12 cellular contexts compared by ENCODE assay signal in genomic region chr13:111161601-111162600, GRCh38. TPM values are rescaled to one million over a fixed set of nuclear protein-coding genes. Genes with fewer than 3 reads are reported as not detected.
DNase-seq lines count a peak whose midpoint lies in the region; ATAC-seq and TF ChIP-seq lines count a peak whose summit lies in the region.
"Had no signal": no experiment of that assay in that cellular context is flagged by ENCODE, and none has a peak within 500 bp of the region (broad histone marks: within the 10 kb centered on the region; RNA-seq: fewer than 3 reads in every experiment).

No MANE protein-coding gene starts in this region.

- CTCF ChIA-PET in GM10248 (lab: Yijun Ruan, JAX), result interaction anchor here (1.0 to 2.7 kb wide), 8 partner anchors 11 to 706 kb away, joined by 3 to 9 read pairs (median 4); no protein-coding TSS in a partner anchor

- ATAC-seq in GM21360 (IDR thresholded peaks at IDR 0.05; ENCODE audit: unreplicated experiment) (peak; percentile 44), HG03045 (IDR thresholded peaks at IDR 0.05; ENCODE audit: unreplicated experiment) (peak; percentile 44)
- ATAC-seq: activated T-helper 17 cell treated with anti-CD3 and anti-CD28 coated beads, Interleukin-2, amount 50 U/mL, for 72 hours; WTC11 had no signal

- peaks cover 91% of the 10 kb centered on the region for H3K79me2 ChIP-seq in OCI-LY1 (ENCODE audit: insufficient read depth, low read length)

- no peak for TF ChIP-seq POLR2A in testis (IDR thresholded peaks at IDR 0.05)

- H3F3A ChIP-seq in OCI-LY1 (ENCODE audit: insufficient read depth, low read length), result no peaks in the 10 kb centered on the region

- peak overlapping the region; percentile 54 for H3K27ac ChIP-seq in OCI-LY1 (ENCODE audit: low read depth, low read length, poor library complexity, severe bottlenecking)
- no peak overlapping the region for H3K27ac ChIP-seq in testis
- H3K27ac ChIP-seq: breast epithelium had no signal

- DNase-seq in GM10248 (ENCODE audit: extremely low spot score) (peak; percentile 26), testis (no peak), occipital lobe (lab: John Stamatoyannopoulos, UW) (no peak), GM03348 (ENCODE audit: low spot score) (no peak), inferior parietal cortex (ENCODE audit: extremely low spot score) (no peak)
- DNase-seq: NCI-H2107 had no signal

- intact Hi-C loops in testis (cut with DNase I; ENCODE audit: low total_unique reads), result no loop called here

- POLR2A ChIA-PET in GM10248 (lab: Yijun Ruan, JAX), result interaction anchor here (0.5 to 0.9 kb wide), 2 partner anchors 23 to 447 kb away, joined by 3 to 4 read pairs; no protein-coding TSS in a partner anchor

- 80 to 86% methylated on average over 5 of the region's 5 CpGs for WGBS in testis, 2 donors

- peaks cover 48% of the 10 kb centered on the region for H3K36me3 ChIP-seq in OCI-LY1 (ENCODE audit: insufficient read depth, low read length)
- no peaks in the 10 kb centered on the region for H3K36me3 ChIP-seq in testis (ENCODE audit: low read depth, missing control alignments)
- H3K36me3 ChIP-seq: breast epithelium had no signal

- no peaks in the 10 kb centered on the region for H3K27me3 ChIP-seq in OCI-LY1 (ENCODE audit: insufficient read depth, low read length)
- H3K27me3 ChIP-seq in testis, result no peaks in the 10 kb centered on the region
- H3K27me3 ChIP-seq: breast epithelium had no signal

- TF ChIP-seq CTCF in GM10248 (IDR thresholded peaks at IDR 0.05; ENCODE audit: control extremely low read depth, extremely low read depth, low read depth, missing control alignments) (no peak), OCI-LY1 (IDR thresholded peaks at IDR 0.05; ENCODE audit: low read length) (no peak), testis (IDR thresholded peaks at IDR 0.05) (no peak)

- H3K4me3 ChIP-seq in OCI-LY1 (ENCODE audit: low read depth, low read length, poor library complexity, severe bottlenecking) (no peak overlapping the region), testis (no peak overlapping the region)
- H3K4me3 ChIP-seq: breast epithelium had no signal

- peaks cover 54% of the 10 kb centered on the region for H3K4me1 ChIP-seq in OCI-LY1 (ENCODE audit: insufficient read depth, low read length, severe bottlenecking)
- no peaks in the 10 kb centered on the region for H3K4me1 ChIP-seq in testis
- H3K4me1 ChIP-seq: breast epithelium had no signal

- no peak overlapping the region for H2AFZ ChIP-seq in OCI-LY1 (ENCODE audit: low read length)

- H3K9me3 ChIP-seq in OCI-LY1 (ENCODE audit: low read length), result 0 out of 2 replicates have a peak, but pooled peaks cover 3% of the 10 kb centered on the region
- no peaks in the 10 kb centered on the region for H3K9me3 ChIP-seq in testis
- H3K9me3 ChIP-seq: breast epithelium had no signal

- H3K4me2 ChIP-seq in OCI-LY1 (ENCODE audit: low read length), result peak overlapping the region; percentile 5; the same call in 1 of the 2 replicates

- no peaks in the 10 kb centered on the region for H4K20me1 ChIP-seq in OCI-LY1 (ENCODE audit: insufficient read depth, low read length)

- no peaks in the 10 kb centered on the region for H3K9me2 ChIP-seq in OCI-LY1 (ENCODE audit: low read depth, low read length)

- H3K9ac ChIP-seq in OCI-LY1 (ENCODE audit: low read length), result no peak overlapping the region

RNA-seq across cellular contexts. Expression of gene ARHGEF7, which starts 46.8 kb away (rescaled TPM):
- total RNA-seq in testis (100 to 1,000 TPM; 118 to 136 TPM), occipital lobe (157 TPM)
- polyA plus RNA-seq in testis (ENCODE audit: insufficient read depth, low read depth, low replicate concordance), result 73.6 TPM
